Comparison of ENCODE assay signal across 2 cellular contexts in genomic region chr19:35655600-35655999, GRCh38.
A peak's percentile ranks its signal among the peaks of the same experiment; 100 is the strongest.
TF ChIP-seq lines count a peak whose summit lies in the region.

No MANE protein-coding gene starts in this region.

TF ChIP-seq in A549, 52 proteins besides CTCF, POLR2A, EP300 and RAD21 (continued from another document):
- TF ChIP-seq HMGXB4 (CRISPR knock-in tag; IDR thresholded peaks at IDR 0.05; ENCODE audit: borderline replicate concordance) (no peak), ZSCAN20 (CRISPR knock-in tag; IDR thresholded peaks at IDR 0.05) (no peak), POLR2AphosphoS2 (conservative IDR thresholded peaks at IDR 0.05; ENCODE audit: low read length) (no peak), CBX8 (IDR thresholded peaks at IDR 0.05) (no peak), CHD4 (IDR thresholded peaks at IDR 0.05; ENCODE audit: borderline replicate concordance) (no peak), HOXA7 (CRISPR knock-in tag; IDR thresholded peaks at IDR 0.05) (no peak), FOSB (CRISPR knock-in tag; IDR thresholded peaks at IDR 0.05) (no peak), RFX5 (IDR thresholded peaks at IDR 0.05) (no peak), HDAC2 (IDR thresholded peaks at IDR 0.05) (no peak), MAFK (IDR thresholded peaks at IDR 0.05; ENCODE audit: partially characterized antibody) (no peak), EHF (CRISPR knock-in tag; IDR thresholded peaks at IDR 0.05) (no peak), FOSL2 (IDR thresholded peaks at IDR 0.05) (no peak), FOSL2 (CRISPR knock-in tag; IDR thresholded peaks at IDR 0.05) (no peak)

TF ChIP-seq in HEK293, 187 proteins besides CTCF, POLR2A, EP300 and RAD21 (continued from another document):
- no peak for TF ChIP-seq ZNF26 (tag by site-specific recombination; IDR thresholded peaks at IDR 0.05)
- TF ChIP-seq ZNF596 (tag by site-specific recombination; IDR thresholded peaks at IDR 0.05): peak; percentile 98
- peak; percentile 98 for TF ChIP-seq PRDM1 (tag by site-specific recombination; IDR thresholded peaks at IDR 0.05)
